ENCODE assay signal across 18 cellular contexts in genomic region chr7:105209433-105209832, GRCh38.
A peak's percentile ranks its signal among the peaks of the same experiment; 100 is the strongest.
DNase-seq lines count a peak whose midpoint lies in the region; ATAC-seq, FAIRE-seq and TF ChIP-seq lines count a peak whose summit lies in the region.
"Had no signal": no experiment of that assay in that cellular context is flagged by ENCODE, and none has a peak within 500 bp of the region (broad histone marks: within the 10 kb centered on the region; RNA-seq: fewer than 3 reads in every experiment).

No MANE protein-coding gene starts in this region.

- H3K4me3 Mint-ChIP-seq in activated T-cell treated with anti-CD3 and anti-CD28 coated beads, Interleukin-2, amount 50 U/mL, for 24 hours, result peak overlapping the region; percentile 38
- H3K4me3 Mint-ChIP-seq in activated CD8-positive, alpha-beta T cell treated with anti-CD3 and anti-CD28 coated beads for 36 hours, result peak overlapping the region; percentile 52
- peak overlapping the region; percentile 3 for H3K4me3 Mint-ChIP-seq in stimulated activated memory B cell treated with anti-CD40 and anti-IgM and Interleukin-4, amounts not matched to agents 10 μg/mL and 1 μg/mL and 100 μg/mL, for 72 hours

- no peak overlapping the region for H2AFZ ChIP-seq in endothelial cell of umbilical vein (ENCODE audit: low read depth, low read length)

- H3K79me2 ChIP-seq in endothelial cell of umbilical vein (ENCODE audit: control insufficient read depth, insufficient read depth, low read length), result peaks cover 56% of the 10 kb centered on the region

- no peak overlapping the region for H3K27ac ChIP-seq in endothelial cell of umbilical vein (ENCODE audit: insufficient read depth, low read depth, low read length)
- H3K27ac ChIP-seq: cardiac muscle cell, HL-60, vagina had no signal

- H3K9me3 ChIP-seq in endothelial cell of umbilical vein (replicated peaks; ENCODE audit: control insufficient read depth, insufficient read depth, low read length), result no peaks in the 10 kb centered on the region
- H3K9me3 ChIP-seq: vagina had no signal

- intact Hi-C loops in activated CD8-positive, alpha-beta T cell treated with anti-CD3 and anti-CD28 coated beads for 36 hours (cut with micrococcal nuclease), result no loop called here
- intact Hi-C loops in endothelial cell of umbilical vein (cut with micrococcal nuclease), result no loop called here

- peak; percentile 17 for ATAC-seq in activated CD8-positive, alpha-beta T cell treated with anti-CD3 and anti-CD28 coated beads for 36 hours
- ATAC-seq in stimulated activated memory B cell treated with anti-CD40 and anti-IgM and Interleukin-4, amounts not matched to agents 10 μg/mL and 1 μg/mL and 100 μg/mL, for 72 hours, result no peak
- no peak for ATAC-seq in HG02885 (IDR thresholded peaks at IDR 0.05; ENCODE audit: poor library complexity, unreplicated experiment)
- ATAC-seq in GM19455 (IDR thresholded peaks at IDR 0.05; ENCODE audit: unreplicated experiment), result no peak

- dilution Hi-C loops in endothelial cell of umbilical vein (cut with MboI; ENCODE audit: extremely low pct_ligation_motif_present, low sequenced_read_pairs), result no loop called here

- H3K27ac Mint-ChIP-seq in activated T-cell treated with anti-CD3 and anti-CD28 coated beads, Interleukin-2, amount 50 U/mL, for 24 hours, result peak overlapping the region; percentile 41
- H3K27ac Mint-ChIP-seq in activated CD8-positive, alpha-beta T cell treated with anti-CD3 and anti-CD28 coated beads for 36 hours, result peak overlapping the region; percentile 58
- peak overlapping the region; percentile 89 for H3K27ac Mint-ChIP-seq in stimulated activated memory B cell treated with anti-CD40 and anti-IgM and Interleukin-4, amounts not matched to agents 10 μg/mL and 1 μg/mL and 100 μg/mL, for 72 hours

- H3K36me3 ChIP-seq in endothelial cell of umbilical vein (ENCODE audit: control insufficient read depth in 2 of 2, extremely low read depth in 1 of 2, insufficient read depth in 2 of 2, low read length in 2 of 2), result peaks cover 0 to 2% of the 10 kb centered on the region in 2 experiments
- H3K36me3 ChIP-seq: cardiac muscle cell, vagina had no signal

- no peaks in the 10 kb centered on the region for H3K27me3 ChIP-seq in endothelial cell of umbilical vein (ENCODE audit: control insufficient read depth in 2 of 2, insufficient read depth in 2 of 2, low read length in 2 of 2)
- H3K27me3 ChIP-seq: cardiac muscle cell, vagina had no signal

- FAIRE-seq in endothelial cell of umbilical vein (lab: Jason Lieb, UNC), result peak; percentile 31

- no peaks in the 10 kb centered on the region for H3K9me3 Mint-ChIP-seq in activated T-cell treated with anti-CD3 and anti-CD28 coated beads, Interleukin-2, amount 50 U/mL, for 24 hours
- H3K9me3 Mint-ChIP-seq in activated CD8-positive, alpha-beta T cell treated with anti-CD3 and anti-CD28 coated beads for 36 hours, result peaks cover 7% of the 10 kb centered on the region
- no peaks in the 10 kb centered on the region for H3K9me3 Mint-ChIP-seq in stimulated activated memory B cell treated with anti-CD40 and anti-IgM and Interleukin-4, amounts not matched to agents 10 μg/mL and 1 μg/mL and 100 μg/mL, for 72 hours

- H3K4me2 ChIP-seq in endothelial cell of umbilical vein (ENCODE audit: insufficient read depth, low read length), result no peak overlapping the region

- BruUV-seq in endothelial cell of umbilical vein (replicated peaks; lab: Mats Ljungman, UMichigan), result no TSS peak

- no peaks in the 10 kb centered on the region for H3K27me3 Mint-ChIP-seq in activated T-cell treated with anti-CD3 and anti-CD28 coated beads, Interleukin-2, amount 50 U/mL, for 24 hours
- no peaks in the 10 kb centered on the region for H3K27me3 Mint-ChIP-seq in activated CD8-positive, alpha-beta T cell treated with anti-CD3 and anti-CD28 coated beads for 36 hours
- no peaks in the 10 kb centered on the region for H3K27me3 Mint-ChIP-seq in stimulated activated memory B cell treated with anti-CD40 and anti-IgM and Interleukin-4, amounts not matched to agents 10 μg/mL and 1 μg/mL and 100 μg/mL, for 72 hours

- H4K20me1 ChIP-seq in endothelial cell of umbilical vein (replicated peaks; ENCODE audit: control insufficient read depth, extremely low read depth, insufficient read depth, low read length), result peaks cover 3% of the 10 kb centered on the region

- TF ChIP-seq POLR2A in endothelial cell of umbilical vein (IDR thresholded peaks at IDR 0.05; ENCODE audit: low read depth, low read length), result no peak

- no peak overlapping the region for H3K4me3 ChIP-seq in endothelial cell of umbilical vein (replicated peaks in 1 of 3; ENCODE audit: insufficient read depth in 1 of 3, low read depth in 1 of 3, low read length in 3 of 3)
- H3K4me3 ChIP-seq: cardiac muscle cell, vagina had no signal

- POLR2A ChIA-PET in activated CD8-positive, alpha-beta T cell treated with anti-CD3 and anti-CD28 coated beads for 36 hours (lab: Charles Lee), result interaction anchor here (0.7 kb wide), 1 partner anchor 212 kb away, joined by 3 read pairs; no protein-coding TSS in a partner anchor
- POLR2A ChIA-PET in endothelial cell of umbilical vein (lab: Charles Lee), result no interaction called here

- peaks cover 84% of the 10 kb centered on the region for H3K4me1 Mint-ChIP-seq in activated T-cell treated with anti-CD3 and anti-CD28 coated beads, Interleukin-2, amount 50 U/mL, for 24 hours (ENCODE audit: low read depth)
- peaks cover 73% of the 10 kb centered on the region for H3K4me1 Mint-ChIP-seq in activated CD8-positive, alpha-beta T cell treated with anti-CD3 and anti-CD28 coated beads for 36 hours (ENCODE audit: low read depth)
- H3K4me1 Mint-ChIP-seq in stimulated activated memory B cell treated with anti-CD40 and anti-IgM and Interleukin-4, amounts not matched to agents 10 μg/mL and 1 μg/mL and 100 μg/mL, for 72 hours, result peaks cover 89% of the 10 kb centered on the region

- no peak overlapping the region for H3K9ac ChIP-seq in endothelial cell of umbilical vein (replicated peaks; ENCODE audit: extremely low read depth, insufficient read depth, low read length)

- no peak for TF ChIP-seq CTCF in activated CD8-positive, alpha-beta T cell treated with anti-CD3 and anti-CD28 coated beads for 36 hours (IDR thresholded peaks at IDR 0.05)
- TF ChIP-seq CTCF in endothelial cell of umbilical vein (IDR thresholded peaks at IDR 0.05; ENCODE audit: extremely low read depth in 1 of 2, insufficient read depth in 1 of 2, low read depth in 1 of 2, low read length in 2 of 2), result no peak

- no peaks in the 10 kb centered on the region for H3K36me3 Mint-ChIP-seq in activated T-cell treated with anti-CD3 and anti-CD28 coated beads, Interleukin-2, amount 50 U/mL, for 24 hours (ENCODE audit: low read depth)
- peaks cover 1% of the 10 kb centered on the region for H3K36me3 Mint-ChIP-seq in activated CD8-positive, alpha-beta T cell treated with anti-CD3 and anti-CD28 coated beads for 36 hours (ENCODE audit: low read depth)
- H3K36me3 Mint-ChIP-seq in stimulated activated memory B cell treated with anti-CD40 and anti-IgM and Interleukin-4, amounts not matched to agents 10 μg/mL and 1 μg/mL and 100 μg/mL, for 72 hours, result peaks cover 8% of the 10 kb centered on the region

- no peaks in the 10 kb centered on the region for H3K9me1 ChIP-seq in endothelial cell of umbilical vein (replicated peaks; ENCODE audit: control insufficient read depth, extremely low read depth, insufficient read depth, low read length)

- CTCF ChIA-PET in activated CD8-positive, alpha-beta T cell treated with anti-CD3 and anti-CD28 coated beads for 36 hours (lab: Charles Lee), result interaction anchor here (0.9 to 2.0 kb wide), 5 partner anchors 8 to 74 kb away, joined by 3 to 6 read pairs (median 3); no protein-coding TSS in a partner anchor
- CTCF ChIA-PET in endothelial cell of umbilical vein (lab: Charles Lee), result interaction anchor here (1.0 kb wide), 2 partner anchors 16 to 41 kb away, joined by 3 read pairs; no protein-coding TSS in a partner anchor

- no peak for DNase-seq in activated T-cell treated with anti-CD3 and anti-CD28 coated beads, Interleukin-2, amount 50 U/mL, for 24 hours
- no peak for DNase-seq in activated T-cell treated with anti-CD3 and anti-CD28 coated beads, Interleukin-2, amount 50 U/mL, for 48 hours
- DNase-seq in activated CD8-positive, alpha-beta T cell treated with anti-CD3 and anti-CD28 coated beads for 36 hours, result no peak
- DNase-seq in endothelial cell of umbilical vein (ENCODE audit: low read depth, low spot score) (no peak), kidney glomerular epithelial cell (lab: John Stamatoyannopoulos, UW) (no peak)
- DNase-seq: ACHN; COR-L47; effector CD4-positive, alpha-beta T cell; NCI-H2081; NCI-H524; SIG-M5; stimulated activated naive CD4-positive, alpha-beta T cell treated with Interleukin-2 at 50 U/mL for 16 hours had no signal

- no peaks in the 10 kb centered on the region for H3K4me1 ChIP-seq in endothelial cell of umbilical vein (ENCODE audit: control insufficient read depth, extremely low read depth, insufficient read depth, low read length)

TF ChIP-seq in endothelial cell of umbilical vein, 7 proteins besides CTCF, POLR2A, EP300 and RAD21:
- no peak for TF ChIP-seq FOS (IDR thresholded peaks at IDR 0.05; ENCODE audit: borderline replicate concordance, insufficient read depth, low read length)
- no peak for TF ChIP-seq JUN (IDR thresholded peaks at IDR 0.05; ENCODE audit: borderline replicate concordance, insufficient read depth, insufficient read length, low read depth)
- no peak for TF ChIP-seq GATA2 (IDR thresholded peaks at IDR 0.05; ENCODE audit: insufficient read depth, insufficient read length, low read depth, low read length)
- TF ChIP-seq MYC (IDR thresholded peaks at IDR 0.05; ENCODE audit: low read depth, low read length), result no peak
- no peak for TF ChIP-seq EZH2 (IDR thresholded peaks at IDR 0.05; ENCODE audit: borderline replicate concordance, low read depth, low read length, severe bottlenecking)
- TF ChIP-seq POLR2AphosphoS5 (IDR thresholded peaks at IDR 0.05; ENCODE audit: insufficient read depth, low read depth, low read length), result no peak
- TF ChIP-seq MAX (IDR thresholded peaks at IDR 0.05; ENCODE audit: insufficient read depth, insufficient read length), result no peak
